ENCODE assay signal across 21 cellular contexts in genomic region chr14:58981840-58982239, GRCh38.
DNase-seq lines count a peak whose midpoint lies in the region; ATAC-seq, FAIRE-seq and TF ChIP-seq lines count a peak whose summit lies in the region.
"Had no signal": no experiment of that assay in that cellular context is flagged by ENCODE, and none has a peak within 500 bp of the region (broad histone marks: within the 10 kb centered on the region; RNA-seq: fewer than 3 reads in every experiment).

No MANE protein-coding gene starts in this region.

- POLR2A ChIA-PET in A549 (lab: Yijun Ruan, JAX), result no interaction called here

- no peak overlapping the region for H3K4me3 ChIP-seq in A549
- H3K4me3 ChIP-seq in kidney (ENCODE audit: low read length in 2 of 2), result no peak overlapping the region
- no peak overlapping the region for H3K4me3 ChIP-seq in small intestine (ENCODE audit: low read depth in 1 of 2, low read length in 2 of 2)
- H3K4me3 ChIP-seq in GM23248, result no peak overlapping the region
- H3K4me3 ChIP-seq: BLaER1, GM23338 had no signal

- H3K9me3 ChIP-seq in A549, result no peaks in the 10 kb centered on the region
- H3K9me3 ChIP-seq in kidney (ENCODE audit: control insufficient read depth in 1 of 2, low read length in 2 of 2), result no peaks in the 10 kb centered on the region
- H3K9me3 ChIP-seq in small intestine (ENCODE audit: control insufficient read depth, low read depth), result no peaks in the 10 kb centered on the region
- no peaks in the 10 kb centered on the region for H3K9me3 ChIP-seq in GM23248 (ENCODE audit: low read depth)
- H3K9me3 ChIP-seq: BLaER1, Caco-2 had no signal

- intact Hi-C loops in kidney (cut with DNase I), result no loop called here

- DNase-seq in A549 (ENCODE audit: low read depth in 1 of 2, low spot score in 1 of 2) (no peak), kidney (no peak), small intestine (no peak), GM23248 (no peak)
- DNase-seq: 8988T; Caco-2; CD4-positive, CD25-positive, alpha-beta regulatory T cell; CD8-positive, alpha-beta T cell; DMS153; DND-41; H9; HFFc6 had no signal

- 73% methylated on average over 1 of the region's 1 CpG for WGBS in A549 (ENCODE audit: missing lambda C conversion rate)
- WGBS in small intestine, 3 donors, result 91 to 98% (median 96%) methylated on average over 1 of the region's 1 CpG
- 62 to 63% methylated on average over 1 of the region's 1 CpG for WGBS in GM23248 (ENCODE audit: low coverage in 1 of 2, low lambda C conversion rate in 2 of 2, missing lambda C conversion rate in 2 of 2), 2 experiments

- no peaks in the 10 kb centered on the region for H3K79me2 ChIP-seq in GM23248 (ENCODE audit: insufficient read depth)

- no peaks in the 10 kb centered on the region for H3F3A ChIP-seq in GM23248 (ENCODE audit: insufficient read depth)

- no peak overlapping the region for H3K27ac ChIP-seq in A549
- no peak overlapping the region for H3K27ac ChIP-seq in kidney (ENCODE audit: low read depth in 2 of 2, low read length in 2 of 2)
- H3K27ac ChIP-seq in small intestine (ENCODE audit: low read depth in 1 of 2, low read length in 1 of 2), result no peak overlapping the region
- no peak overlapping the region for H3K27ac ChIP-seq in GM23248
- H3K27ac ChIP-seq: BLaER1, C4-2B had no signal

- TF ChIP-seq POLR2A in A549 (IDR thresholded peaks at IDR 0.05; ENCODE audit: low read length), result no peak

- no peaks in the 10 kb centered on the region for H3K4me1 ChIP-seq in A549
- H3K4me1 ChIP-seq in kidney (ENCODE audit: control insufficient read depth in 1 of 2, insufficient read depth in 1 of 2, low read depth in 1 of 2, low read length in 2 of 2), result no peaks in the 10 kb centered on the region
- peaks cover 0 to 3% of the 10 kb centered on the region in 2 donors for H3K4me1 ChIP-seq in small intestine (ENCODE audit: control insufficient read depth in 2 of 2, insufficient read depth in 1 of 2, low read depth in 1 of 2, low read length in 1 of 2)
- no peaks in the 10 kb centered on the region for H3K4me1 ChIP-seq in GM23248 (ENCODE audit: insufficient read depth)
- H3K4me1 ChIP-seq: BLaER1, Caco-2 had no signal

- no peak for FAIRE-seq in A549 (lab: Jason Lieb, UNC)
- FAIRE-seq in endometrium (lab: Jason Lieb, UNC), result peak; percentile 23
- FAIRE-seq in kidney (lab: Jason Lieb, UNC), result peak; percentile 59
- FAIRE-seq in small intestine (lab: Jason Lieb, UNC), result peak; percentile 55
- FAIRE-seq: G401.6, GM12892 had no signal

- TF ChIP-seq CTCF in A549 (IDR thresholded peaks at IDR 0.05) (no peak), kidney (IDR thresholded peaks at IDR 0.05; ENCODE audit: borderline replicate concordance, extremely low read depth, insufficient read depth) (no peak)

- no peak overlapping the region for H3K9ac ChIP-seq in kidney (ENCODE audit: low read length in 2 of 2)
- H3K9ac ChIP-seq in GM23248, result no peak overlapping the region
- H3K9ac ChIP-seq: BLaER1 had no signal

- no peak for TF ChIP-seq RAD21 in A549 (conservative IDR thresholded peaks at IDR 0.05 in 1 of 2, IDR thresholded peaks at IDR 0.05 in 1 of 2)

- no peaks in the 10 kb centered on the region for H4K20me1 ChIP-seq in GM23248 (ENCODE audit: insufficient read depth)
- H4K20me1 ChIP-seq: BLaER1 had no signal

- no peak overlapping the region for H2AFZ ChIP-seq in GM23248
- H2AFZ ChIP-seq: GM23338 had no signal

- ATAC-seq in A549 (no peak), HG03039 (IDR thresholded peaks at IDR 0.05; ENCODE audit: unreplicated experiment) (no peak), GM19328 (IDR thresholded peaks at IDR 0.05; ENCODE audit: unreplicated experiment) (no peak)
- ATAC-seq: CD8-positive, alpha-beta T cell; GM23338; HCT116 had no signal

- TF ChIP-seq EP300 in A549 (IDR thresholded peaks at IDR 0.05), result no peak

- H3K4me2 ChIP-seq in A549 (no peak overlapping the region), GM23248 (ENCODE audit: unreplicated experiment) (no peak overlapping the region)
- H3K4me2 ChIP-seq: BLaER1, GM23338 had no signal

- H3K9me2 ChIP-seq in GM23248 (ENCODE audit: insufficient read depth), result no peaks in the 10 kb centered on the region

- CTCF ChIA-PET in A549 (lab: Yijun Ruan, JAX), result interaction anchor here (1.2 kb wide), 1 partner anchor 480 kb away, joined by 3 read pairs; no protein-coding TSS in a partner anchor

- H3K27me3 ChIP-seq in small intestine (ENCODE audit: control insufficient read depth in 2 of 2, insufficient read depth in 2 of 2, low read length in 2 of 2) (no peaks in the 10 kb centered on the region), GM23248 (replicated peaks; ENCODE audit: insufficient read depth) (0 out of 2 replicates have a peak, but pooled peaks cover 4% of the 10 kb centered on the region)
- H3K27me3 ChIP-seq: BLaER1 had no signal

- H3K36me3 ChIP-seq in kidney (ENCODE audit: control insufficient read depth in 1 of 2, insufficient read depth in 2 of 2, low read length in 2 of 2) (no peaks in the 10 kb centered on the region), small intestine (ENCODE audit: control insufficient read depth in 2 of 2, insufficient read depth in 2 of 2, low read length in 2 of 2) (no peaks in the 10 kb centered on the region), GM23248 (ENCODE audit: low read depth) (no peaks in the 10 kb centered on the region)
- H3K36me3 ChIP-seq: BLaER1 had no signal

- in situ Hi-C loops in GM23248 (cut with MboI), result no loop called here

TF ChIP-seq in A549, 52 proteins besides CTCF, POLR2A, EP300 and RAD21:
- TF ChIP-seq BCL3 (IDR thresholded peaks at IDR 0.05) (no peak), ZC3H11A (IDR thresholded peaks at IDR 0.05) (peak; percentile 45)
